In genomic region chr22:36258750-36259619, GRCh38 we compare ENCODE assay signal across 1 cellular context.
TF ChIP-seq lines count a peak whose summit lies in the region.

No MANE protein-coding gene starts in this region.

TF ChIP-seq in GM12878, 131 proteins besides CTCF, POLR2A, EP300 and RAD21 (continued from another document):
- TF ChIP-seq ZNF687 (IDR thresholded peaks at IDR 0.05) (peak; percentile 91), ZNF24 (IDR thresholded peaks at IDR 0.05) (no peak), MYB (IDR thresholded peaks at IDR 0.05; ENCODE audit: borderline replicate concordance, low read depth, low read length) (no peak), SPI1 (IDR thresholded peaks at IDR 0.05; ENCODE audit: borderline replicate concordance, insufficient read depth, low read depth, low read length) (peak; percentile 76), ZNF592 (IDR thresholded peaks at IDR 0.05) (no peak), SRF (IDR thresholded peaks at IDR 0.05; ENCODE audit: low read depth in 2 of 2, low read length in 2 of 2) (no peak), HSF1 (IDR thresholded peaks at IDR 0.05; ENCODE audit: low read depth, low read length) (no peak), RCOR1 (conservative IDR thresholded peaks at IDR 0.05; ENCODE audit: low read depth, low read length) (no peak), STAT3 (IDR thresholded peaks at IDR 0.05; ENCODE audit: low read depth, low read length) (no peak), MLLT1 (IDR thresholded peaks at IDR 0.05) (peak; percentile 95), BACH1 (IDR thresholded peaks at IDR 0.05; ENCODE audit: borderline replicate concordance) (no peak), SREBF2 (IDR thresholded peaks at IDR 0.05; ENCODE audit: low read length) (no peak), EZH2 (IDR thresholded peaks at IDR 0.05; ENCODE audit: borderline replicate concordance, control insufficient read depth, low read depth, low read length) (no peak), MXI1 (IDR thresholded peaks at IDR 0.05; ENCODE audit: low read depth, low read length) (no peak; the same call in 1 of the 2 replicates), CUX1 (IDR thresholded peaks at IDR 0.05; ENCODE audit: insufficient replicate concordance, low read depth, low read length) (no peak), E2F8 (IDR thresholded peaks at IDR 0.05; ENCODE audit: low read depth, partially characterized antibody) (no peak), ZNF622 (IDR thresholded peaks at IDR 0.05) (no peak), YBX1 (IDR thresholded peaks at IDR 0.05) (no peak), SP1 (IDR thresholded peaks at IDR 0.05; ENCODE audit: low read depth, low read length) (peak; percentile 39), CHD4 (IDR thresholded peaks at IDR 0.05) (no peak)
